ENCODE assay signal across 28 cellular contexts in genomic region chr2:232361646-232362045, GRCh38. TPM values are rescaled to one million over a fixed set of nuclear protein-coding genes. Genes with fewer than 3 reads are reported as not detected.
DNase-seq lines count a peak whose midpoint lies in the region; ATAC-seq and TF ChIP-seq lines count a peak whose summit lies in the region.
"Had no signal": no experiment of that assay in that cellular context is flagged by ENCODE, and none has a peak within 500 bp of the region (broad histone marks: within the 10 kb centered on the region; RNA-seq: fewer than 3 reads in every experiment).

No MANE protein-coding gene starts in this region.

- intact Hi-C loops in sigmoid colon (cut with DNase I), result no loop called here

- H3K4me3 ChIP-seq in GM23338 (no peak overlapping the region), RWPE2 (ENCODE audit: severe bottlenecking) (no peak overlapping the region), sigmoid colon (no peak overlapping the region)
- H3K4me3 ChIP-seq: GM12878, SJCRH30 had no signal

- H3F3A ChIP-seq in GM23338 (replicated peaks; ENCODE audit: low read depth), result no peaks in the 10 kb centered on the region

- TF ChIP-seq POLR2A in sigmoid colon (IDR thresholded peaks at IDR 0.05), result no peak

- ATAC-seq in GM23338 (no peak), RWPE2 (ENCODE audit: low read depth) (no peak)
- ATAC-seq: GM12878, HepG2, T-cell had no signal

- no peak for TF ChIP-seq EP300 in sigmoid colon (IDR thresholded peaks at IDR 0.05)

- no peaks in the 10 kb centered on the region for H3K27me3 ChIP-seq in GM23338 (ENCODE audit: insufficient read depth)
- H3K27me3 ChIP-seq in RWPE2 (ENCODE audit: insufficient read depth, poor library complexity, severe bottlenecking), result no peaks in the 10 kb centered on the region
- H3K27me3 ChIP-seq in sigmoid colon, result no peaks in the 10 kb centered on the region
- H3K27me3 ChIP-seq: SJCRH30 had no signal

- H3K4me1 Mint-ChIP-seq in GM23338, result peaks cover 11% of the 10 kb centered on the region

- peaks cover 3% of the 10 kb centered on the region; the same call in 2 of the 3 replicates for H3K9me3 Mint-ChIP-seq in GM23338
- H3K9me3 Mint-ChIP-seq: T-cell had no signal

- no peaks in the 10 kb centered on the region for H3K9me2 ChIP-seq in GM23338 (ENCODE audit: insufficient read depth)

- H3K36me3 ChIP-seq in GM23338 (ENCODE audit: insufficient read depth) (no peaks in the 10 kb centered on the region), RWPE2 (ENCODE audit: low read depth) (no peaks in the 10 kb centered on the region), sigmoid colon (no peaks in the 10 kb centered on the region)
- H3K36me3 ChIP-seq: SJCRH30 had no signal

- H3K9me3 ChIP-seq in RWPE2 (ENCODE audit: severe bottlenecking) (no peaks in the 10 kb centered on the region), sigmoid colon (no peaks in the 10 kb centered on the region)

- H3K27ac ChIP-seq in GM23338 (ENCODE audit: low read depth) (no peak overlapping the region), RWPE2 (ENCODE audit: poor library complexity, severe bottlenecking) (no peak overlapping the region), sigmoid colon (no peak overlapping the region)
- H3K27ac ChIP-seq: 22Rv1, SJCRH30 had no signal

- H3K4me1 ChIP-seq in GM23338 (ENCODE audit: insufficient read depth) (no peaks in the 10 kb centered on the region), RWPE2 (ENCODE audit: insufficient read depth, poor library complexity, severe bottlenecking) (no peaks in the 10 kb centered on the region), sigmoid colon (peaks cover 0 to 6% (median 0%) of the 10 kb centered on the region in 4 donors)
- H3K4me1 ChIP-seq: SJCRH30 had no signal

- no peak overlapping the region for H3K27ac Mint-ChIP-seq in GM23338
- H3K27ac Mint-ChIP-seq: T-cell had no signal

- no peak overlapping the region for H3K4me2 ChIP-seq in GM23338

- peak overlapping the region; percentile 23; the same call in 1 of the 2 replicates for H2AFZ ChIP-seq in GM23338

- no peaks in the 10 kb centered on the region; the same call in 2 of the 3 replicates for H3K36me3 Mint-ChIP-seq in GM23338 (ENCODE audit: low read depth)
- H3K36me3 Mint-ChIP-seq: CD4-positive, alpha-beta memory T cell; T-cell had no signal

- H3K4me3 Mint-ChIP-seq in GM23338, result no peak overlapping the region

- no peaks in the 10 kb centered on the region for H4K20me1 ChIP-seq in GM23338 (replicated peaks; ENCODE audit: insufficient read depth)

- H3K79me2 ChIP-seq in GM23338 (replicated peaks; ENCODE audit: insufficient read depth), result no peaks in the 10 kb centered on the region

- H3K27me3 Mint-ChIP-seq in GM23338 (ENCODE audit: insufficient read depth, low read depth, poor library complexity), result peaks cover 5% of the 10 kb centered on the region

- TF ChIP-seq CTCF in GM23338 (conservative IDR thresholded peaks at IDR 0.05; ENCODE audit: low read depth in 2 of 2) (no peak), RWPE2 (IDR thresholded peaks at IDR 0.05; ENCODE audit: poor library complexity, severe bottlenecking) (no peak), sigmoid colon (IDR thresholded peaks at IDR 0.05) (no peak)

- WGBS in sigmoid colon, 2 donors, result 90% methylated on average over 5 of the region's 5 CpGs

- DNase-seq in DMS 273 (lab: John Stamatoyannopoulos, UW; ENCODE audit: unreplicated experiment) (peak; percentile 16), DMS 273 treated with DMSO at 0.1 percent for 48 hours (lab: John Stamatoyannopoulos, UW) (no peak), GM23338 (ENCODE audit: low spot score) (no peak), RWPE2 (ENCODE audit: low spot score) (peak; percentile 1), sigmoid colon (peak; percentile 2), putamen (ENCODE audit: low spot score) (no peak), HuH-7 (ENCODE audit: low spot score) (no peak), NCI-H1417 (lab: John Stamatoyannopoulos, UW) (no peak)
- DNase-seq: C1 segment of cervical spinal cord; CD4-positive, alpha-beta memory T cell; DMS79; EL; GDM1; GOT3; KBM-7; NCI-H1092; NCI-H1436 treated with DMSO at 0.1 percent for 48 hours; NCI-H187 treated with DMSO at 0.1 percent for 48 hours; NCI-H2171 treated with DMSO at 0.1 percent for 48 hours; NCI-H345; NCI-H774; SJCRH30; T-cell had no signal

TF ChIP-seq in GM23338, 12 proteins besides CTCF, POLR2A, EP300 and RAD21:
- TF ChIP-seq POLR2AphosphoS5 (IDR thresholded peaks at IDR 0.05; ENCODE audit: low read depth) (no peak), STAT1 (IDR thresholded peaks at IDR 0.05; ENCODE audit: unreplicated experiment) (no peak), EZH2 (IDR thresholded peaks at IDR 0.05; ENCODE audit: low read depth, unreplicated experiment) (no peak), ZNF331 (CRISPR knock-in tag; IDR thresholded peaks at IDR 0.05; ENCODE audit: low read depth) (no peak), ZNF114 (CRISPR knock-in tag; IDR thresholded peaks at IDR 0.05) (no peak)

RNA-seq across cellular contexts. Expression of gene ALPP, which starts 16.9 kb away (rescaled TPM):
- 0.28 and 0.31 TPM in 2 replicates for total RNA-seq in GM23338 (2014; rRNA removed; shearing (Covaris generic))
- polyA plus RNA-seq in GM23338 (2016; fragmentation: Nextera tagmentation; extraction: Ambion mirVana), result 0.07 TPM in 1 of 2 replicates, not detected in the other
- total RNA-seq in sigmoid colon, result not detected
- under 1 TPM in 1 of 3 donors, not detected in 2; 0.03 TPM for polyA plus RNA-seq in sigmoid colon
- total RNA-seq: CD4-positive, alpha-beta memory T cell; GM12878; HepG2; SJCRH30 had no signal
- polyA plus RNA-seq: AG04450; CD4-positive, alpha-beta memory T cell; HepG2 had no signal

RNA-seq across cellular contexts. Expression of gene ALPG, which starts 45.0 kb away (rescaled TPM):
- 2.5 and 3.8 TPM in 2 replicates for total RNA-seq in GM23338 (2014; rRNA removed; shearing (Covaris generic))
- polyA plus RNA-seq in GM23338 (2016; fragmentation: Nextera tagmentation; extraction: Ambion mirVana) (0.89 and 1.4 TPM in 2 replicates), sigmoid colon (under 1 TPM in 1 of 3 donors, not detected in 2; 0.10 TPM)
- not detected for total RNA-seq in sigmoid colon
- total RNA-seq: CD4-positive, alpha-beta memory T cell; GM12878; HepG2; HT-29; SJCRH30 had no signal
- polyA plus RNA-seq: AG04450; CD4-positive, alpha-beta memory T cell; GM12878; HepG2 had no signal

Comparison
In these comparisons a context has a peak if more than half of its experiments do, and no peak if none do; other contexts are left out.
1. DNase-seq: peak in DMS 273 (single experiment), RWPE2 (single experiment) and sigmoid colon (single experiment); none in DMS 273 treated with DMSO at 0.1 percent for 48 hours (single experiment), GM23338 (single experiment), putamen (single experiment), HuH-7 (single experiment) and NCI-H1417 (0 of 3).